ENCODE assay signal across 10 cellular contexts in the genomic region with DNA sequence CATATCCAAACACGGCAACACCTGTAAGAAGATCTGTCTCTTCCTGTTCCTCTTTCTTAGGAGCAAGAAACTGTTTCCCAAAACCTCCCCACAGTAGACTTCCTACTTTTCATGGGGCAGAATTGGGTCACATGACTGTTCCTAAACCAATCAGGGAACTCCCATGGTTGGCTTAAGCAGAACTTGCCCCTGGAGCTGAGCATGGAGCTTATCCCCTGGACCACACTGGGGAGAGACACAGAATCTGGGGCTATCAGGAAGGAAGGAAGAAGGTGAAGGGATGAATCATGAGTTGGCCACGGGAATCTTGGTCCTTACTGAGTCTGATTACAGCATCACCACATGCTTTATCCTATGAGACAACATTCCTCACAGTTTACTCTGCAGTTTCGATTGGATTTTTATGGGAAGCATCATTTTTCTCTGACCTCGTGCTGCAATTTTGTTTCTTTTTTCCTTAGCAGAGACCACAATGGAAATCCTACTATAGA.
DNase-seq lines count a peak whose midpoint lies in the region; ATAC-seq and TF ChIP-seq lines count a peak whose summit lies in the region.
"Had no signal": no experiment of that assay in that cellular context is flagged by ENCODE, and none has a peak within 500 bp of the region (broad histone marks: within the 10 kb centered on the region; RNA-seq: fewer than 3 reads in every experiment).

No MANE protein-coding gene starts in this region.

- H3K27ac ChIP-seq in VCaP (peak overlapping the region; percentile 25), transverse colon (peak overlapping the region; percentile 44 to 49 (median 48))

- no peaks in the 10 kb centered on the region for H3K9me3 Mint-ChIP-seq in activated T-cell treated with anti-CD3 and anti-CD28 coated beads, Interleukin-2, amount 50 U/mL, for 4 hours

- peaks cover 0 to 33% (median 18%) of the 10 kb centered on the region in 4 donors for H3K4me1 ChIP-seq in transverse colon
- H3K4me1 ChIP-seq: BE2C had no signal

- H3K36me3 Mint-ChIP-seq in activated T-cell treated with anti-CD3 and anti-CD28 coated beads, Interleukin-2, amount 50 U/mL, for 4 hours (ENCODE audit: insufficient read depth) = no peaks in the 10 kb centered on the region

- peaks cover 2% of the 10 kb centered on the region for H3K4me1 Mint-ChIP-seq in activated T-cell treated with anti-CD3 and anti-CD28 coated beads, Interleukin-2, amount 50 U/mL, for 4 hours (ENCODE audit: low read depth)

- H3K4me3 Mint-ChIP-seq in activated T-cell treated with anti-CD3 and anti-CD28 coated beads, Interleukin-2, amount 50 U/mL, for 4 hours = no peak overlapping the region

- no peak for ATAC-seq in HG02610 (IDR thresholded peaks at IDR 0.05; ENCODE audit: unreplicated experiment)
- ATAC-seq in activated T-cell treated with anti-CD3 and anti-CD28 coated beads, Interleukin-2, amount 50 U/mL, for 4 hours = no peak

- DNase-seq in NCI-H2227 treated with DMSO at 0.1 percent for 48 hours (lab: John Stamatoyannopoulos, UW) (peak; percentile 3), NCI-H2227 (lab: John Stamatoyannopoulos, UW; ENCODE audit: unreplicated experiment) (no peak), glomerular visceral epithelial cell (ENCODE audit: extremely low spot score) (peak; percentile 82), transverse colon (no peak), SHP77 treated with DMSO at 0.1 percent for 48 hours (lab: John Stamatoyannopoulos, UW) (no peak)
- DNase-seq in activated T-cell treated with anti-CD3 and anti-CD28 coated beads, Interleukin-2, amount 50 U/mL, for 4 hours = no peak
- DNase-seq: activated CD4-positive, alpha-beta T cell treated with anti-CD3 and anti-CD28 coated beads, Interleukin-2, amount 50 U/mL, for 4 hours; BE2C had no signal

- in situ Hi-C loops in transverse colon (cut with MboI; ENCODE audit: low pct_ligation_motif_present in 1 of 4, low pct_unique_long_range_greater_than_20kb in 1 of 4, low sequenced_read_pairs in 3 of 4) = no loop called here

- intact Hi-C loops in transverse colon (cut with DNase I; ENCODE audit: low total_unique reads) = no loop called here

- WGBS in transverse colon (ENCODE audit: low coverage in 1 of 2), 2 donors = 40 to 50% methylated on average over 2 to 4 of the region's 4 CpGs

- H3K27me3 ChIP-seq in transverse colon = no peaks in the 10 kb centered on the region
- H3K27me3 ChIP-seq: BE2C had no signal

- H3K4me3 ChIP-seq in transverse colon = no peak overlapping the region

- no peaks in the 10 kb centered on the region for H3K27me3 Mint-ChIP-seq in activated T-cell treated with anti-CD3 and anti-CD28 coated beads, Interleukin-2, amount 50 U/mL, for 4 hours (ENCODE audit: low read depth)

- no peaks in the 10 kb centered on the region for H3K9me3 ChIP-seq in transverse colon
- H3K9me3 ChIP-seq: BE2C had no signal

- no peak for TF ChIP-seq POLR2A in transverse colon (IDR thresholded peaks at IDR 0.05)

- H3K36me3 ChIP-seq in transverse colon = no peaks in the 10 kb centered on the region
- H3K36me3 ChIP-seq: BE2C had no signal

- no peak for TF ChIP-seq EP300 in transverse colon (IDR thresholded peaks at IDR 0.05; ENCODE audit: low read depth)

- TF ChIP-seq CTCF in VCaP (conservative IDR thresholded peaks at IDR 0.05) = no peak
- TF ChIP-seq CTCF in transverse colon (IDR thresholded peaks at IDR 0.05) = no peak

Comparison
In these comparisons a context has a peak if more than half of its experiments do, and no peak if none do; other contexts are left out.
1. DNase-seq: peak in NCI-H2227 treated with DMSO at 0.1 percent for 48 hours (single experiment) and glomerular visceral epithelial cell (single experiment); none in NCI-H2227 (single experiment), transverse colon (single experiment), activated T-cell treated with anti-CD3 and anti-CD28 coated beads, Interleukin-2, amount 50 U/mL, for 4 hours (single experiment) and SHP77 treated with DMSO at 0.1 percent for 48 hours (single experiment).